25 cellular contexts compared by ENCODE assay signal in genomic region chr4:81538712-81539432, GRCh38.
"Had no signal": no experiment of that assay in that cellular context is flagged by ENCODE, and none has a peak within 500 bp of the region (broad histone marks: within the 10 kb centered on the region; RNA-seq: fewer than 3 reads in every experiment).

No MANE protein-coding gene starts in this region.

- H3K4me1 Mint-ChIP-seq: brain, endodermal cell had no signal

- H3K27me3 Mint-ChIP-seq: activated B cell treated with CpG ODN at 0.5 μM for 24 hours; activated naive CD8-positive, alpha-beta T cell treated with anti-CD3 and anti-CD28 coated beads, Interleukin-2, amount 50 U/mL, for 24 hours; brain had no signal

- H3K4me3 Mint-ChIP-seq: activated B cell treated with CpG ODN at 0.5 μM for 24 hours; activated CD8-positive, alpha-beta T cell treated with anti-CD3 and anti-CD28 coated beads, Interleukin-2, amount 10 ng/mL, durations not matched to agents 7 days and 5 days; activated naive CD4-positive, alpha-beta T cell treated with anti-CD3 and anti-CD28 coated beads for 36 hours; activated naive CD8-positive, alpha-beta T cell treated with anti-CD3 and anti-CD28 coated beads, Interleukin-2, amount 50 U/mL, for 24 hours; activated T-cell treated with anti-CD3 and anti-CD28 coated beads, Interleukin-2, amount 50 U/mL, for 4 hours; brain; endodermal cell had no signal

- ATAC-seq: activated CD8-positive, alpha-beta T cell treated with anti-CD3 and anti-CD28 coated beads, Interleukin-2, amount 10 ng/mL, durations not matched to agents 7 days and 5 days; activated naive CD8-positive, alpha-beta T cell treated with anti-CD3 and anti-CD28 coated beads, Interleukin-2, amount 50 U/mL, for 24 hours; activated T-cell treated with anti-CD3 and anti-CD28 coated beads, Interleukin-2, amount 50 U/mL, for 4 hours; foreskin keratinocyte; left colon had no signal

- H3K27me3 ChIP-seq: foreskin keratinocyte, thyroid gland had no signal

- DNase-seq: activated B cell treated with CpG ODN at 0.5 μM for 24 hours; activated CD4-positive, alpha-beta T cell treated with anti-CD3 and anti-CD28 coated beads for 48 hours; activated CD8-positive, alpha-beta T cell treated with anti-CD3 and anti-CD28 coated beads, Interleukin-2, amount 10 ng/mL, durations not matched to agents 7 days and 5 days; activated naive CD4-positive, alpha-beta T cell treated with anti-CD3 and anti-CD28 coated beads for 36 hours; activated naive CD8-positive, alpha-beta T cell treated with anti-CD3 and anti-CD28 coated beads, Interleukin-2, amount 50 U/mL, for 24 hours; activated T-cell treated with anti-CD3 and anti-CD28 coated beads, Interleukin-2, amount 50 U/mL, for 4 hours; anterior cingulate cortex; caudate nucleus; endodermal cell; foreskin keratinocyte; hypothalamus; islet precursor cell; left colon; midbrain; occipital lobe; posterior cingulate gyrus; stimulated activated CD4-positive, alpha-beta T cell treated with anti-CD3 and anti-CD28 coated beads, Interleukin-1b, Interleukin-23, amount 100 ng/mL, for 48 hours; stimulated activated CD8-positive, alpha-beta memory T cell treated with anti-CD3 and anti-CD28 coated beads, Interleukin-4, amount 100 ng/mL, for 48 hours; stimulated activated naive CD4-positive, alpha-beta T cell treated with Interleukin-2 at 50 U/mL for 16 hours; T-helper 9 cell; thyroid gland had no signal

- H3K27ac Mint-ChIP-seq: activated B cell treated with CpG ODN at 0.5 μM for 24 hours; activated CD8-positive, alpha-beta T cell treated with anti-CD3 and anti-CD28 coated beads, Interleukin-2, amount 10 ng/mL, durations not matched to agents 7 days and 5 days; activated naive CD4-positive, alpha-beta T cell treated with anti-CD3 and anti-CD28 coated beads for 36 hours; activated naive CD8-positive, alpha-beta T cell treated with anti-CD3 and anti-CD28 coated beads, Interleukin-2, amount 50 U/mL, for 24 hours; brain; endodermal cell had no signal

- H3K9me3 ChIP-seq: thyroid gland had no signal

- H3K4me1 ChIP-seq: foreskin keratinocyte, thyroid gland had no signal

- FAIRE-seq: colon had no signal

- H3K9me3 Mint-ChIP-seq: activated B cell treated with CpG ODN at 0.5 μM for 24 hours had no signal

- H3K4me3 ChIP-seq: lung, thyroid gland had no signal

- H3K36me3 ChIP-seq: thyroid gland had no signal

- H3K27ac ChIP-seq: epithelial cell of prostate, foreskin keratinocyte, thyroid gland had no signal
